ENCODE assay signal across 14 cellular contexts in the genomic region with DNA sequence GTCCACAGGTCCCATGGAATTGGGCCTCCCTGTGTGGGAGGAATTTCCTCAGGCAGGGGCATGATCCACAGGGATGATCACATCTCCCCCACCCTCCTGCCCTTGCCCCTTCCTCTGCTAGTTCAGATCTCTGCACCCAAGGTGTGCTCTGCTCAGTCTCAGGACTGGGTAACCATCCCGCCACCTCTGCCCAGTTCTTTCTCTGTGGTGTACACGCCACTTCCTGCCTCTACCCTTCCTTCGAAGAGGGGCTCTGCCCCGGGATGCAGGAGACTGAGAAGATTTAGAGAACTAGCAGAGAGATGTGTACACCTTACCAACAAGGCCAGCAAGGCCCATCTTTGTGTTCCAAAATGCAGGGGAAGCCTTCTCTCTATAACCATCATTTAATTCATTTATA.
DNase-seq lines count a peak whose midpoint lies in the region; ATAC-seq and TF ChIP-seq lines count a peak whose summit lies in the region.
"Had no signal": no experiment of that assay in that cellular context is flagged by ENCODE, and none has a peak within 500 bp of the region (broad histone marks: within the 10 kb centered on the region; RNA-seq: fewer than 3 reads in every experiment).

No MANE protein-coding gene starts in this region.

- no peak overlapping the region for H2AFZ ChIP-seq in Karpas-422 (ENCODE audit: low read length)
- H2AFZ ChIP-seq: GM23248 had no signal

- H3K4me3 ChIP-seq in Karpas-422 (ENCODE audit: low read length) = no peak overlapping the region
- H3K4me3 ChIP-seq: BLaER1 treated with 17β-estradiol and CSF1 and Interleukin-3, amounts not matched to agents 10 nM and 100 nM; GM12878; GM23248 had no signal

- H3K4me2 ChIP-seq in Karpas-422 (ENCODE audit: low read depth, low read length, poor library complexity, severe bottlenecking) = no peak overlapping the region
- H3K4me2 ChIP-seq: BLaER1 treated with 17β-estradiol and CSF1 and Interleukin-3, amounts not matched to agents 10 nM and 100 nM had no signal

- no peak overlapping the region for H3K27ac Mint-ChIP-seq in stimulated activated naive CD8-positive, alpha-beta T cell treated with anti-CD3 and anti-CD28 coated beads, Interleukin-15, amount 100 ng/mL, for 72 hours
- H3K27ac Mint-ChIP-seq in nephron progenitor cell (peak overlapping the region; percentile 73), type B pancreatic cell (peak overlapping the region; percentile 53)
- H3K27ac Mint-ChIP-seq: CD4-positive, CD25-positive, alpha-beta regulatory T cell had no signal

- no peaks in the 10 kb centered on the region for H4K20me1 ChIP-seq in Karpas-422 (ENCODE audit: insufficient read depth, low read depth, low read length)
- H4K20me1 ChIP-seq: BLaER1 treated with 17β-estradiol and CSF1 and Interleukin-3, amounts not matched to agents 10 nM and 100 nM had no signal

- peak overlapping the region; percentile 52 for H3K27ac ChIP-seq in caudate nucleus (ENCODE audit: low read depth, low read length)
- no peak overlapping the region for H3K27ac ChIP-seq in Karpas-422 (ENCODE audit: low read length)
- H3K27ac ChIP-seq: BLaER1 treated with 17β-estradiol and CSF1 and Interleukin-3, amounts not matched to agents 10 nM and 100 nM; GM23248 had no signal

- peaks cover 9% of the 10 kb centered on the region for H3K4me1 Mint-ChIP-seq in stimulated activated naive CD8-positive, alpha-beta T cell treated with anti-CD3 and anti-CD28 coated beads, Interleukin-15, amount 100 ng/mL, for 72 hours
- peaks cover 65% of the 10 kb centered on the region for H3K4me1 Mint-ChIP-seq in nephron progenitor cell
- H3K4me1 Mint-ChIP-seq in type B pancreatic cell (ENCODE audit: unreplicated experiment) = peaks cover 26% of the 10 kb centered on the region

- no peak for DNase-seq in stimulated activated naive CD8-positive, alpha-beta T cell treated with anti-CD3 and anti-CD28 coated beads, Interleukin-15, amount 100 ng/mL, for 72 hours
- no peak for DNase-seq in stimulated activated naive CD8-positive, alpha-beta T cell treated with anti-CD3 and anti-CD28 coated beads, Interleukin-15, Interleukin-2, amounts not matched to agents 100 U/mL and 50 U/mL, for 24 hours
- DNase-seq in caudate nucleus (lab: John Stamatoyannopoulos, UW) = no peak
- DNase-seq in nephron progenitor cell = no peak
- no peak for DNase-seq in type B pancreatic cell (ENCODE audit: extremely low spot score, unreplicated experiment)
- no peak for DNase-seq in Karpas-422
- no peak for DNase-seq in DMS53 (lab: John Stamatoyannopoulos, UW)
- DNase-seq: ACHN; CD4-positive, CD25-positive, alpha-beta regulatory T cell; GM23248 had no signal

- H3K4me3 Mint-ChIP-seq in stimulated activated naive CD8-positive, alpha-beta T cell treated with anti-CD3 and anti-CD28 coated beads, Interleukin-15, amount 100 ng/mL, for 72 hours = no peak overlapping the region
- H3K4me3 Mint-ChIP-seq in nephron progenitor cell = no peak overlapping the region
- H3K4me3 Mint-ChIP-seq in type B pancreatic cell = no peak overlapping the region
- H3K4me3 Mint-ChIP-seq: CD4-positive, CD25-positive, alpha-beta regulatory T cell had no signal

- ATAC-seq in stimulated activated naive CD8-positive, alpha-beta T cell treated with anti-CD3 and anti-CD28 coated beads, Interleukin-15, amount 100 ng/mL, for 72 hours = peak; percentile 39
- ATAC-seq in stimulated activated naive CD8-positive, alpha-beta T cell treated with anti-CD3 and anti-CD28 coated beads, Interleukin-15, Interleukin-2, amounts not matched to agents 100 U/mL and 50 U/mL, for 24 hours = no peak
- no peak for ATAC-seq in HG03196 (IDR thresholded peaks at IDR 0.05; ENCODE audit: unreplicated experiment)
- ATAC-seq: GM12878, HCT116 had no signal

- H3K36me3 ChIP-seq in Karpas-422 (ENCODE audit: insufficient read depth, low read length) = no peaks in the 10 kb centered on the region
- H3K36me3 ChIP-seq: BLaER1 treated with 17β-estradiol and CSF1 and Interleukin-3, amounts not matched to agents 10 nM and 100 nM had no signal

- H3K9me3 Mint-ChIP-seq in stimulated activated naive CD8-positive, alpha-beta T cell treated with anti-CD3 and anti-CD28 coated beads, Interleukin-15, amount 100 ng/mL, for 72 hours = no peaks in the 10 kb centered on the region
- no peaks in the 10 kb centered on the region for H3K9me3 Mint-ChIP-seq in nephron progenitor cell
- no peaks in the 10 kb centered on the region for H3K9me3 Mint-ChIP-seq in type B pancreatic cell

- no peaks in the 10 kb centered on the region for H3K9me2 ChIP-seq in Karpas-422 (replicated peaks; ENCODE audit: insufficient read depth, low read length)

- H3K27me3 Mint-ChIP-seq in stimulated activated naive CD8-positive, alpha-beta T cell treated with anti-CD3 and anti-CD28 coated beads, Interleukin-15, amount 100 ng/mL, for 72 hours = no peaks in the 10 kb centered on the region
- peaks cover 12% of the 10 kb centered on the region for H3K27me3 Mint-ChIP-seq in nephron progenitor cell (ENCODE audit: low read depth, poor library complexity)
- no peaks in the 10 kb centered on the region for H3K27me3 Mint-ChIP-seq in type B pancreatic cell

- no peak overlapping the region for H3K9ac ChIP-seq in Karpas-422 (ENCODE audit: low read length)
- H3K9ac ChIP-seq: BLaER1 treated with 17β-estradiol and CSF1 and Interleukin-3, amounts not matched to agents 10 nM and 100 nM; GM23248 had no signal

- H3K4me1 ChIP-seq in Karpas-422 (ENCODE audit: low read length) = no peaks in the 10 kb centered on the region

- H3K79me2 ChIP-seq in Karpas-422 (ENCODE audit: low read length) = no peaks in the 10 kb centered on the region

- TF ChIP-seq CTCF in nephron progenitor cell (IDR thresholded peaks at IDR 0.05) (no peak), type B pancreatic cell (conservative IDR thresholded peaks at IDR 0.05) (no peak)

- no peaks in the 10 kb centered on the region for H3K9me3 ChIP-seq in Karpas-422 (ENCODE audit: low read length)

- H3K36me3 Mint-ChIP-seq in nephron progenitor cell (ENCODE audit: low read depth) (no peaks in the 10 kb centered on the region), type B pancreatic cell (no peaks in the 10 kb centered on the region)
- H3K36me3 Mint-ChIP-seq: CD4-positive, CD25-positive, alpha-beta regulatory T cell had no signal

- H3K27me3 ChIP-seq in Karpas-422 (ENCODE audit: low read length) = no peaks in the 10 kb centered on the region
- H3K27me3 ChIP-seq: BLaER1 treated with 17β-estradiol and CSF1 and Interleukin-3, amounts not matched to agents 10 nM and 100 nM had no signal

Comparison
In these comparisons a context has a peak if more than half of its experiments do, and no peak if none do; other contexts are left out.
1. H3K27ac Mint-ChIP-seq: peak in nephron progenitor cell (single experiment) and type B pancreatic cell (single experiment); none in stimulated activated naive CD8-positive, alpha-beta T cell treated with anti-CD3 and anti-CD28 coated beads, Interleukin-15, amount 100 ng/mL, for 72 hours (0 of 2).